Comparison of ENCODE assay signal across 8 cellular contexts in genomic region chr11:70202898-70203748, GRCh38. TPM values are rescaled to one million over a fixed set of nuclear protein-coding genes. Genes with fewer than 3 reads are reported as not detected.
A peak's percentile ranks its signal among the peaks of the same experiment; 100 is the strongest.
DNase-seq lines count a peak whose midpoint lies in the region; ATAC-seq and TF ChIP-seq lines count a peak whose summit lies in the region.

A gene with protein sequence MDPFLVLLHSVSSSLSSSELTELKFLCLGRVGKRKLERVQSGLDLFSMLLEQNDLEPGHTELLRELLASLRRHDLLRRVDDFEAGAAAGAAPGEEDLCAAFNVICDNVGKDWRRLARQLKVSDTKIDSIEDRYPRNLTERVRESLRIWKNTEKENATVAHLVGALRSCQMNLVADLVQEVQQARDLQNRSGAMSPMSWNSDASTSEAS (plus strand): TSS chr11:70203296. CDS start chr11:70203460, 164 bp downstream.

- H3K27me3 ChIP-seq in A673 (replicated peaks; ENCODE audit: insufficient read depth, low read depth, low read length, poor library complexity) = no peaks in the 10 kb centered on the region

- DNase-seq in A673 (ENCODE audit: low spot score) (peak; percentile 97), NCI-H226 (peak; percentile 90), caudate nucleus (lab: John Stamatoyannopoulos, UW) (peak in 58 of 61 donors; percentile 8 to 92 (median 79)), islet precursor cell (peak; percentile 97)
- DNase-seq in activated CD4-positive, CD25-positive, alpha-beta regulatory T cell (lab: John Stamatoyannopoulos, UW) = peak; percentile 64 to 83 (median 80)
- peak; percentile 82 for DNase-seq in stimulated activated CD4-positive, alpha-beta T cell treated with anti-CD3 and anti-CD28 coated beads, Interleukin-12 subunit alpha, Interleukin-12 subunit beta, amount 100 ng/mL, for 4 hours

- H3K27ac ChIP-seq in A673 (ENCODE audit: low read depth, low read length, poor library complexity, severe bottlenecking) = peak within 1 kb of the TSS; percentile 93
- peak within 1 kb of the TSS; percentile 85 for H3K27ac ChIP-seq in caudate nucleus (ENCODE audit: low read depth, low read length)

- CTCF ChIA-PET in A673 (lab: Charles Lee) = interaction anchor here (0.5 to 1.0 kb wide), 2 partner anchors 247 to 287 kb away, joined by 3 to 10 read pairs; no protein-coding TSS in a partner anchor

- peak; percentile 68 for ATAC-seq in GM18861 (IDR thresholded peaks at IDR 0.05; ENCODE audit: unreplicated experiment)
- peak; percentile 53 for ATAC-seq in HG03103 (IDR thresholded peaks at IDR 0.05; ENCODE audit: low read depth, unreplicated experiment)

- no peaks in the 10 kb centered on the region for H3K9me3 ChIP-seq in A673 (ENCODE audit: low read depth, low read length, poor library complexity, severe bottlenecking)

- no peak for TF ChIP-seq CTCF in A673 (conservative IDR thresholded peaks at IDR 0.05; ENCODE audit: low read depth, low read length)

- BruUV-seq in A673 (replicated peaks; lab: Mats Ljungman, UMichigan) = no TSS peak

- peak within 1 kb of the TSS; percentile 83 for H3K4me3 ChIP-seq in A673 (ENCODE audit: low read depth, low read length, poor library complexity, severe bottlenecking)

- intact Hi-C loops in A673 (cut with micrococcal nuclease; ENCODE audit: unreplicated experiment) = loop anchor here (5.0 kb wide), 1 partner anchor 64 kb away; no protein-coding TSS in a partner anchor

- peaks cover 37% of the 10 kb centered on the region for H3K36me3 ChIP-seq in A673 (ENCODE audit: insufficient read depth, low read length, poor library complexity, severe bottlenecking)

- POLR2A ChIA-PET in A673 (lab: Charles Lee; ENCODE audit: low non-redundant PET) = no interaction called here

- H3K4me1 ChIP-seq in A673 (ENCODE audit: insufficient read depth, low read length, poor library complexity, severe bottlenecking) = peaks cover 10% of the 10 kb centered on the region

RNA-seq across cellular contexts. Expression of the gene that starts here (rescaled TPM):
- 53.7 and 62.7 TPM in 2 replicates for total RNA-seq in A673 (2021)

Comparison
In these comparisons a context has a peak if more than half of its experiments do, and no peak if none do; other contexts are left out.
1. Peak in every context shown above with its lines: DNase-seq, ATAC-seq, H3K4me3 ChIP-seq and H3K27ac ChIP-seq.